23 cellular contexts compared by ENCODE assay signal in the genomic region with DNA sequence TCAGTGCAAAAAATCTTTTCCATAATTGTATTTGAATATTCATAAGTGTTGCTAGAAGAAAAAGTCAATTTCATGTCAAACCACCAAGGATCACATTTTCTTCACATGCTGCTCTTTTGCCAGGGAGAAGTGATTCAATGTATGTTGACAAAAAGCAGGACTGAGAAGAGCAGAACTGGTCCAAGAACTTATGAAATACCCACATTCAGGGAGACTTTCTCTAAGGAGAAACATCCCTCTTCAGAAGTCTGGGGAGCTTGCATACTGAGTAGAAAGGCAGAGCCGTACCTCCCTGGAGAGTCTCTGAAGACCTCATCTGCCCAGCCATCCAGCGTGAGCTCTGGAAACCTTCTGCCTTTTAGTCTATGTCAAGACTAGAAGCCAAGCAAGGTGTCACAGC. TPM values are rescaled to one million over a fixed set of nuclear protein-coding genes. Genes with fewer than 3 reads are reported as not detected.
"Had no signal": no experiment of that assay in that cellular context is flagged by ENCODE, and none has a peak within 500 bp of the region (broad histone marks: within the 10 kb centered on the region; RNA-seq: fewer than 3 reads in every experiment).

No MANE protein-coding gene starts in this region.

- H3K36me3 Mint-ChIP-seq: activated naive CD8-positive, alpha-beta T cell treated with anti-CD3 and anti-CD28 coated beads, Interleukin-2, amount 10 ng/mL, durations not matched to agents 7 days and 5 days; natural killer cell had no signal

- H3K9me3 ChIP-seq: heart left ventricle, tibial nerve had no signal

- H3K4me3 Mint-ChIP-seq: activated CD4-positive, alpha-beta T cell treated with anti-CD3 and anti-CD28 coated beads, Interleukin-2, amount 10 ng/mL, durations not matched to agents 24 days and 14 days; activated CD8-positive, alpha-beta T cell treated with anti-CD3 and anti-CD28 coated beads for 36 hours; activated naive CD8-positive, alpha-beta T cell treated with anti-CD3 and anti-CD28 coated beads, Interleukin-2, amount 10 ng/mL, durations not matched to agents 7 days and 5 days; activated T-cell treated with anti-CD3 and anti-CD28 coated beads, Interleukin-2, amount 50 U/mL, for 24 hours; dendritic cell treated with granulocyte-macrophage colony-stimulating factor and Interleukin-4, amounts not matched to agents 40 ng/mL and 50 ng/mL, for 4 days; natural killer cell; T-helper 1 cell treated with Interleukin-12 subunit alpha and Interleukin-12 subunit beta and Interleukin-4 antibody, amounts not matched to agents 30 μg/mL and 1 μg/mL, for 36 hours had no signal

- H3K27ac Mint-ChIP-seq: activated CD4-positive, alpha-beta T cell treated with anti-CD3 and anti-CD28 coated beads, Interleukin-2, amount 10 ng/mL, durations not matched to agents 24 days and 14 days; activated CD8-positive, alpha-beta T cell treated with anti-CD3 and anti-CD28 coated beads for 36 hours; activated naive CD8-positive, alpha-beta T cell treated with anti-CD3 and anti-CD28 coated beads, Interleukin-2, amount 10 ng/mL, durations not matched to agents 7 days and 5 days; activated T-cell treated with anti-CD3 and anti-CD28 coated beads, Interleukin-2, amount 50 U/mL, for 24 hours; activated T-helper 2 cell treated with anti-CD3 and anti-CD28 coated beads, Interferon-gamma antibody, Interleukin-2, Interleukin-4, amounts not matched to agents 10 μg/mL and 5 μg/mL and 100 μg/mL, durations not matched to agents 14 hours and 24 hours and 36 hours; dendritic cell treated with granulocyte-macrophage colony-stimulating factor and Interleukin-4, amounts not matched to agents 40 ng/mL and 50 ng/mL, for 4 days; natural killer cell; T-helper 1 cell treated with Interleukin-12 subunit alpha and Interleukin-12 subunit beta and Interleukin-4 antibody, amounts not matched to agents 30 μg/mL and 1 μg/mL, for 36 hours had no signal

- ATAC-seq: activated CD8-positive, alpha-beta T cell treated with anti-CD3 and anti-CD28 coated beads for 36 hours; esophagus mucosa; heart left ventricle; natural killer cell had no signal

- DNase-seq: activated CD4-positive, alpha-beta T cell treated with anti-CD3 and anti-CD28 coated beads, Interleukin-2, amount 10 ng/mL, durations not matched to agents 24 days and 14 days; activated CD8-positive, alpha-beta T cell treated with anti-CD3 and anti-CD28 coated beads for 36 hours; activated naive CD4-positive, alpha-beta T cell treated with Interleukin-2 at 50 U/mL for 16 hours; activated naive CD8-positive, alpha-beta T cell treated with anti-CD3 and anti-CD28 coated beads, Interleukin-2, amount 10 ng/mL, durations not matched to agents 7 days and 5 days; activated T-cell treated with anti-CD3 and anti-CD28 coated beads, Interleukin-2, amount 50 U/mL, for 24 hours; cerebellar nuclear complex; effector CD8-positive, alpha-beta T cell; foreskin melanocyte; heart left ventricle; kidney glomerular epithelial cell; natural killer cell; posterior cingulate gyrus; stimulated activated CD4-positive, alpha-beta T cell treated with anti-CD3 and anti-CD28 coated beads, Interleukin-12 subunit alpha, Interleukin-12 subunit beta, amount 100 ng/mL, for 4 hours; stimulated activated CD4-positive, alpha-beta T cell treated with anti-CD3 and anti-CD28 coated beads, Interleukin-1b, Interleukin-23, amount 100 ng/mL, for 48 hours; stimulated activated CD8-positive, alpha-beta memory T cell treated with anti-CD3 and anti-CD28 coated beads, Interleukin-4, amount 100 ng/mL, for 48 hours; stimulated activated naive CD4-positive, alpha-beta T cell treated with Interleukin-2 at 50 U/mL for 16 hours; substantia nigra had no signal

- H3K9me3 Mint-ChIP-seq: activated CD4-positive, alpha-beta T cell treated with anti-CD3 and anti-CD28 coated beads, Interleukin-2, amount 10 ng/mL, durations not matched to agents 24 days and 14 days; activated CD8-positive, alpha-beta T cell treated with anti-CD3 and anti-CD28 coated beads for 36 hours; activated naive CD8-positive, alpha-beta T cell treated with anti-CD3 and anti-CD28 coated beads, Interleukin-2, amount 10 ng/mL, durations not matched to agents 7 days and 5 days; activated T-cell treated with anti-CD3 and anti-CD28 coated beads, Interleukin-2, amount 50 U/mL, for 24 hours; activated T-helper 2 cell treated with anti-CD3 and anti-CD28 coated beads, Interferon-gamma antibody, Interleukin-2, Interleukin-4, amounts not matched to agents 10 μg/mL and 5 μg/mL and 100 μg/mL, durations not matched to agents 14 hours and 24 hours and 36 hours; dendritic cell treated with granulocyte-macrophage colony-stimulating factor and Interleukin-4, amounts not matched to agents 40 ng/mL and 50 ng/mL, for 4 days; natural killer cell; T-helper 1 cell treated with Interleukin-12 subunit alpha and Interleukin-12 subunit beta and Interleukin-4 antibody, amounts not matched to agents 30 μg/mL and 1 μg/mL, for 36 hours had no signal

- H3K4me3 ChIP-seq: heart left ventricle, tibial nerve had no signal

- H3K36me3 ChIP-seq: heart left ventricle, tibial nerve had no signal

RNA-seq across cellular contexts. Expression of a gene that starts 6.6 kb away (rescaled TPM):
- total RNA-seq: activated CD4-positive, alpha-beta T cell treated with anti-CD3 and anti-CD28 coated beads, Interleukin-2, amount 10 ng/mL, durations not matched to agents 24 days and 14 days; activated CD8-positive, alpha-beta T cell treated with anti-CD3 and anti-CD28 coated beads for 36 hours; activated naive CD8-positive, alpha-beta T cell treated with anti-CD3 and anti-CD28 coated beads, Interleukin-2, amount 10 ng/mL, durations not matched to agents 7 days and 5 days; activated T-helper 2 cell treated with anti-CD3 and anti-CD28 coated beads, Interferon-gamma antibody, Interleukin-2, Interleukin-4, amounts not matched to agents 10 μg/mL and 5 μg/mL and 100 μg/mL, durations not matched to agents 14 hours and 24 hours and 36 hours; esophagus mucosa; heart left ventricle; mesenteric fat pad; natural killer cell had no signal
